In the genomic region with DNA sequence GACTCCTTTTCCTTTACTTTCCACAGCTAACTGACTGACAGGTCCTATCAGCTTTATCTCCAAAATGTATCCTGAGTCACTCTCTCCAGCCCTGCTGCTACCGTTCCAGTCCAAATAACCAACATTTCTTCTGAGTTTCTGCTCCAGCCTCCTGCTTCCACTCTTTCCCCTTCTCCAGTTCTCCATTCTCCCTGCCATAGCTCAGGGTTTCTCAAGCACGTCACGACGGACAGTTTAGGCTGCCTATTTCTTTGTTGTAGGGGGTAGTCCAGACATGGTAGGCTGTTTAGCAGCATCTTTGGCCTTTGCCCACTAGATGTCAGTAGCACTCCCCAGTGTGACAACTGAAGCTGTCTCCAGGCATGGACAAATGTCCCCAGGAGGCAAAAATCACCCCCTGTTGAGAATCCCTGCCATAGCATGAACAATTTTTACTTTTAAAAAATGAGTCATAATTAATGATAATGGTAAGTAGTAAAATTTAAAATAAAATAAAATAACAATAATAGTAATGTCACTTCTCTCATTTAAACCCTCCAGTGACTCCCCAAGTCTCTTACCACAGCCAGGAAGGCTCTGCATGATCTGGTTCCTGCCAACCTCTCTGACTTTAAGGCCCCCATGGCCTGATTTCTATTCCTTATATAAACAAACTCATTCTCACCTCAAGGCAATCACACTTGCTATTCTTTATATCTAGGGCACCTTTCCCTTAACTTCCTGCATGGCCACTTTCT, we compare ENCODE assay signal across 8 cellular contexts.
DNase-seq lines count a peak whose midpoint lies in the region; ATAC-seq and TF ChIP-seq lines count a peak whose summit lies in the region.

No MANE protein-coding gene starts in this region.

- H3K4me3 ChIP-seq in NB4 (ENCODE audit: low read depth, low read length), result no peak overlapping the region
- peak overlapping the region in 1 of 4 donors; percentile 22 for H3K4me3 ChIP-seq in adrenal gland
- no peak overlapping the region for H3K4me3 ChIP-seq in right cardiac atrium (ENCODE audit: low read length)
- peak overlapping the region in 1 of 4 donors; percentile 20 for H3K4me3 ChIP-seq in gastrocnemius medialis

- intact Hi-C loops in adrenal gland (cut with DNase I), result no loop called here
- intact Hi-C loops in right cardiac atrium (cut with DNase I), result no loop called here
- intact Hi-C loops in gastrocnemius medialis (cut with DNase I; ENCODE audit: low total_unique reads), result loop anchor here (2.0 kb wide), 1 partner anchor 826 kb away; no protein-coding TSS in a partner anchor

- in situ Hi-C loops in gastrocnemius medialis (cut with MboI; ENCODE audit: low sequenced_read_pairs in 4 of 4), result no loop called here

- DNase-seq in activated gamma-delta T cell treated with Interleukin-2 at 50 U/mL for 16 hours (peak; percentile 29), activated gamma-delta T cell (lab: John Stamatoyannopoulos, UW) (no peak), NB4 (ENCODE audit: low read depth) (peak; percentile 77), SW480 (ENCODE audit: low spot score) (peak; percentile 78), adrenal gland (peak; percentile 70 to 91 (median 74)), right cardiac atrium (peak in 2 of 3 donors; percentile 44 to 56), gastrocnemius medialis (peak; percentile 5 to 27)

- TF ChIP-seq POLR2A in NB4 (IDR thresholded peaks at IDR 0.05; ENCODE audit: extremely low read depth, insufficient read length), result no peak
- no peak for TF ChIP-seq POLR2A in adrenal gland (IDR thresholded peaks at IDR 0.05)
- no peak for TF ChIP-seq POLR2A in gastrocnemius medialis (IDR thresholded peaks at IDR 0.05)

- TF ChIP-seq CTCF in NB4 (IDR thresholded peaks at IDR 0.05; ENCODE audit: low read depth, low read length) (peak; percentile 90), adrenal gland (IDR thresholded peaks at IDR 0.05) (peak; percentile 72 to 92 (median 86)), gastrocnemius medialis (IDR thresholded peaks at IDR 0.05 in 4 of 5, conservative IDR thresholded peaks at IDR 0.05 in 1 of 5) (peak; percentile 20 to 78 (median 57))

- H3K4me1 ChIP-seq in adrenal gland (replicated peaks in 1 of 2) (no peaks in the 10 kb centered on the region), right cardiac atrium (ENCODE audit: control insufficient read depth, insufficient read depth, low read length) (no peaks in the 10 kb centered on the region), gastrocnemius medialis (no peaks in the 10 kb centered on the region)

- H3K27me3 ChIP-seq in adrenal gland, result no peaks in the 10 kb centered on the region
- H3K27me3 ChIP-seq in right cardiac atrium (ENCODE audit: control insufficient read depth, insufficient read depth), result no peaks in the 10 kb centered on the region
- H3K27me3 ChIP-seq in gastrocnemius medialis, result no peaks in the 10 kb centered on the region

- H3K36me3 ChIP-seq in adrenal gland (replicated peaks in 1 of 2) (no peaks in the 10 kb centered on the region), gastrocnemius medialis (no peaks in the 10 kb centered on the region)

- ATAC-seq in HG02678 (IDR thresholded peaks at IDR 0.05; ENCODE audit: unreplicated experiment) (peak; percentile 97), right cardiac atrium (peak; percentile 92 to 95), gastrocnemius medialis (peak; percentile 75 to 94)

- peak overlapping the region in 1 of 5 donors; percentile 1 for H3K27ac ChIP-seq in adrenal gland
- H3K27ac ChIP-seq in right cardiac atrium (ENCODE audit: low read length), result no peak overlapping the region
- H3K27ac ChIP-seq in gastrocnemius medialis, result no peak overlapping the region

- WGBS in adrenal gland, 4 donors, result 0 to 5% (median 1%) methylated on average over 4 of the region's 4 CpGs
- WGBS in right cardiac atrium, result under 1% methylated on average over 4 of the region's 4 CpGs

- H3K9me3 ChIP-seq in adrenal gland (replicated peaks in 1 of 3) (no peaks in the 10 kb centered on the region), right cardiac atrium (ENCODE audit: control insufficient read depth, low read length) (peaks cover 1% of the 10 kb centered on the region), gastrocnemius medialis (no peaks in the 10 kb centered on the region)
